ENCODE assay signal across 24 cellular contexts in genomic region chr22:38953091-38953490, GRCh38. TPM values are rescaled to one million over a fixed set of nuclear protein-coding genes. Genes with fewer than 3 reads are reported as not detected.
DNase-seq lines count a peak whose midpoint lies in the region; ATAC-seq, FAIRE-seq and TF ChIP-seq lines count a peak whose summit lies in the region.
"Had no signal": no experiment of that assay in that cellular context is flagged by ENCODE, and none has a peak within 500 bp of the region (broad histone marks: within the 10 kb centered on the region; RNA-seq: fewer than 3 reads in every experiment).

No MANE protein-coding gene starts in this region.

- no peak overlapping the region for H3K4me3 ChIP-seq in mucosa of stomach (ENCODE audit: low read length)

- no peak for ATAC-seq in activated CD4-positive, alpha-beta T cell treated with anti-CD3 and anti-CD28 coated beads for 36 hours
- ATAC-seq in activated naive CD8-positive, alpha-beta T cell treated with anti-CD3 and anti-CD28 coated beads, Interleukin-2, amount 10 ng/mL, durations not matched to agents 7 days and 5 days (ENCODE audit: low read depth), result no peak
- ATAC-seq in GM21528 (IDR thresholded peaks at IDR 0.05; ENCODE audit: low FRiP score, unreplicated experiment), result no peak

- peak overlapping the region; percentile 7 for H3K9ac ChIP-seq in mucosa of stomach (ENCODE audit: low read length)

- POLR2A ChIA-PET in activated CD4-positive, alpha-beta T cell treated with anti-CD3 and anti-CD28 coated beads for 36 hours (lab: Charles Lee), result interaction anchor here (0.7 to 2.1 kb wide), 3 partner anchors 79 to 183 kb away, joined by 3 to 5 read pairs (median 5); partner anchors contain the start of gene CBX6
- POLR2A ChIA-PET in activated naive CD8-positive, alpha-beta T cell treated with anti-CD3 and anti-CD28 coated beads, Interleukin-2, amount 10 ng/mL, durations not matched to agents 7 days and 5 days (lab: Charles Lee), result interaction anchor here (2.1 kb wide), 1 partner anchor 82 kb away, joined by 8 read pairs; the partner anchor contains the start of gene CBX6

- no peaks in the 10 kb centered on the region for H3K36me3 ChIP-seq in mucosa of stomach (ENCODE audit: control insufficient read depth, insufficient read depth, low read length)

- peak overlapping the region; percentile 93 for H3K27ac Mint-ChIP-seq in activated CD4-positive, alpha-beta T cell treated with anti-CD3 and anti-CD28 coated beads for 36 hours
- peak overlapping the region; percentile 86 for H3K27ac Mint-ChIP-seq in activated naive CD8-positive, alpha-beta T cell treated with anti-CD3 and anti-CD28 coated beads, Interleukin-2, amount 10 ng/mL, durations not matched to agents 7 days and 5 days
- H3K27ac Mint-ChIP-seq: brain, H9, immature natural killer cell had no signal

- H3K27me3 Mint-ChIP-seq in activated CD4-positive, alpha-beta T cell treated with anti-CD3 and anti-CD28 coated beads for 36 hours, result peaks cover 8% of the 10 kb centered on the region
- peaks cover 4% of the 10 kb centered on the region for H3K27me3 Mint-ChIP-seq in activated naive CD8-positive, alpha-beta T cell treated with anti-CD3 and anti-CD28 coated beads, Interleukin-2, amount 10 ng/mL, durations not matched to agents 7 days and 5 days

- peak; percentile 66 for FAIRE-seq in GM12892 (lab: Jason Lieb, UNC)
- FAIRE-seq: D721Med had no signal

- H3K4me1 Mint-ChIP-seq in activated CD4-positive, alpha-beta T cell treated with anti-CD3 and anti-CD28 coated beads for 36 hours, result peaks cover 26% of the 10 kb centered on the region
- H3K4me1 Mint-ChIP-seq in activated naive CD8-positive, alpha-beta T cell treated with anti-CD3 and anti-CD28 coated beads, Interleukin-2, amount 10 ng/mL, durations not matched to agents 7 days and 5 days, result peaks cover 33% of the 10 kb centered on the region
- H3K4me1 Mint-ChIP-seq: brain, immature natural killer cell had no signal

- no peaks in the 10 kb centered on the region for H3K9me3 Mint-ChIP-seq in activated CD4-positive, alpha-beta T cell treated with anti-CD3 and anti-CD28 coated beads for 36 hours (ENCODE audit: low read depth)
- no peaks in the 10 kb centered on the region for H3K9me3 Mint-ChIP-seq in activated naive CD8-positive, alpha-beta T cell treated with anti-CD3 and anti-CD28 coated beads, Interleukin-2, amount 10 ng/mL, durations not matched to agents 7 days and 5 days
- H3K9me3 Mint-ChIP-seq: activated B cell treated with CpG ODN at 0.5 μM for 24 hours; activated naive CD4-positive, alpha-beta T cell treated with anti-CD3 and anti-CD28 coated beads for 36 hours; brain; H9; immature natural killer cell; naive thymus-derived CD4-positive, alpha-beta T cell had no signal

- no peaks in the 10 kb centered on the region for H3K9me3 ChIP-seq in mucosa of stomach (ENCODE audit: control insufficient read depth, low read length)

- H3K4me3 Mint-ChIP-seq in activated CD4-positive, alpha-beta T cell treated with anti-CD3 and anti-CD28 coated beads for 36 hours, result no peak overlapping the region
- no peak overlapping the region for H3K4me3 Mint-ChIP-seq in activated naive CD8-positive, alpha-beta T cell treated with anti-CD3 and anti-CD28 coated beads, Interleukin-2, amount 10 ng/mL, durations not matched to agents 7 days and 5 days
- H3K4me3 Mint-ChIP-seq: activated B cell treated with CpG ODN at 0.5 μM for 24 hours, brain, H9, immature natural killer cell had no signal

- H3K4me1 ChIP-seq in mucosa of stomach (ENCODE audit: control insufficient read depth, insufficient read depth, low read length), result peaks cover 38% of the 10 kb centered on the region

- intact Hi-C loops in activated CD4-positive, alpha-beta T cell treated with anti-CD3 and anti-CD28 coated beads for 36 hours (cut with DNase I, micrococcal nuclease), result no loop called here

- DNase-seq in activated CD4-positive, alpha-beta T cell treated with anti-CD3 and anti-CD28 coated beads for 36 hours, result no peak
- no peak for DNase-seq in activated CD4-positive, alpha-beta T cell treated with anti-CD3 and anti-CD28 coated beads, Interleukin-2, amount 50 U/mL, for 4 hours
- DNase-seq in GM12892 (ENCODE audit: insufficient read length), result no peak
- no peak for DNase-seq in activated naive CD8-positive, alpha-beta T cell treated with anti-CD3 and anti-CD28 coated beads, Interleukin-2, amount 10 ng/mL, durations not matched to agents 7 days and 5 days
- DNase-seq in CD1c-positive myeloid dendritic cell (ENCODE audit: extremely low spot score), result no peak
- no peak for DNase-seq in NCI-H526 (lab: John Stamatoyannopoulos, UW)
- DNase-seq: activated B cell treated with CpG ODN at 0.5 μM for 24 hours; activated naive CD4-positive, alpha-beta T cell treated with anti-CD3 and anti-CD28 coated beads for 36 hours; H9; head of caudate nucleus; immature natural killer cell; naive thymus-derived CD4-positive, alpha-beta T cell; NCI-H1436 treated with DMSO at 0.1 percent for 48 hours; NCI-H2171 treated with DMSO at 0.1 percent for 48 hours; NCI-H748 treated with DMSO at 0.1 percent for 48 hours; SIG-M5 had no signal

- no peaks in the 10 kb centered on the region for H3K27me3 ChIP-seq in mucosa of stomach (ENCODE audit: control insufficient read depth, insufficient read depth, low read length)

- CTCF ChIA-PET in activated CD4-positive, alpha-beta T cell treated with anti-CD3 and anti-CD28 coated beads for 36 hours (lab: Charles Lee), result interaction anchor here (0.8 to 3.6 kb wide), 6 partner anchors 12 to 183 kb away, joined by 3 to 26 read pairs (median 4); partner anchors contain the start of gene CBX6

- no peaks in the 10 kb centered on the region for H3K36me3 Mint-ChIP-seq in activated CD4-positive, alpha-beta T cell treated with anti-CD3 and anti-CD28 coated beads for 36 hours (ENCODE audit: low read depth)
- H3K36me3 Mint-ChIP-seq in activated naive CD8-positive, alpha-beta T cell treated with anti-CD3 and anti-CD28 coated beads, Interleukin-2, amount 10 ng/mL, durations not matched to agents 7 days and 5 days, result no peaks in the 10 kb centered on the region
- H3K36me3 Mint-ChIP-seq: brain; immature natural killer cell; naive thymus-derived CD4-positive, alpha-beta T cell had no signal

- TF ChIP-seq POLR2A in GM12892 (IDR thresholded peaks at IDR 0.05; ENCODE audit: low read depth, low read length), result no peak

RNA-seq across cellular contexts. Expression of gene APOBEC3A, which starts 4.3 kb away (rescaled TPM):
- total RNA-seq in activated CD4-positive, alpha-beta T cell treated with anti-CD3 and anti-CD28 coated beads for 36 hours, result not detected
- polyA plus RNA-seq in GM12892 (2012; ENCODE audit: missing spikeins), result not detected
- not detected for total RNA-seq in activated naive CD8-positive, alpha-beta T cell treated with anti-CD3 and anti-CD28 coated beads, Interleukin-2, amount 10 ng/mL, durations not matched to agents 7 days and 5 days
- total RNA-seq: A172; activated B cell treated with CpG ODN at 0.5 μM for 24 hours; activated naive CD4-positive, alpha-beta T cell treated with anti-CD3 and anti-CD28 coated beads for 36 hours; H9; lung microvascular endothelial cell; T-helper 2 cell treated with Interferon-gamma antibody and Interleukin-4, amounts not matched to agents 100 ng/mL and 5 ng/mL, for 36 hours had no signal
- polyA plus RNA-seq: BJ, immature natural killer cell had no signal

RNA-seq across cellular contexts. Expression of gene APOBEC3B, which starts 29.1 kb away (rescaled TPM):
- total RNA-seq in activated CD4-positive, alpha-beta T cell treated with anti-CD3 and anti-CD28 coated beads for 36 hours, result 1 to 10 TPM; 8.0 to 8.5 TPM
- 21.6 TPM for polyA plus RNA-seq in GM12892 (2012; ENCODE audit: missing spikeins)
- 1 to 10 TPM; 7.1 to 7.2 TPM for total RNA-seq in activated naive CD8-positive, alpha-beta T cell treated with anti-CD3 and anti-CD28 coated beads, Interleukin-2, amount 10 ng/mL, durations not matched to agents 7 days and 5 days
- polyA plus RNA-seq: naive thymus-derived CD4-positive, alpha-beta T cell had no signal
